ENCODE assay signal across 8 cellular contexts in genomic region chrX:41086627-41086932, GRCh38. TPM values are rescaled to one million over a fixed set of nuclear protein-coding genes. Genes with fewer than 3 reads are reported as not detected.
DNase-seq lines count a peak whose midpoint lies in the region; ATAC-seq and TF ChIP-seq lines count a peak whose summit lies in the region.

No MANE protein-coding gene starts in this region.

- H3K27me3 Mint-ChIP-seq in CD4-positive, alpha-beta T cell = no peaks in the 10 kb centered on the region
- no peaks in the 10 kb centered on the region for H3K27me3 Mint-ChIP-seq in neural crest cell (ENCODE audit: low read depth)

- no peaks in the 10 kb centered on the region for H3K9me3 ChIP-seq in CD4-positive, alpha-beta T cell (ENCODE audit: control insufficient read depth, low read length)
- no peaks in the 10 kb centered on the region for H3K9me3 ChIP-seq in MG63
- no peaks in the 10 kb centered on the region for H3K9me3 ChIP-seq in duodenal mucosa (ENCODE audit: control insufficient read depth in 1 of 2, low read length in 2 of 2)

- H3K9ac ChIP-seq in duodenal mucosa (ENCODE audit: low read depth in 1 of 2, low read length in 2 of 2) = peak overlapping the region; percentile 82 to 90

- no peak for DNase-seq in CD4-positive, alpha-beta T cell
- DNase-seq in MG63 (peak; percentile 64), neural crest cell (ENCODE audit: low read depth, low spot score) (no peak), DMS153 treated with DMSO at 0.1 percent for 48 hours (lab: John Stamatoyannopoulos, UW; ENCODE audit: unreplicated experiment) (no peak), NCI-H1930 (lab: John Stamatoyannopoulos, UW) (no peak), SKM-1 (lab: John Stamatoyannopoulos, UW; ENCODE audit: unreplicated experiment) (no peak)

- CTCF ChIA-PET in CD4-positive, alpha-beta T cell (lab: Charles Lee) = interaction anchor here (3.1 kb wide), 1 partner anchor 27 kb away, joined by 29 read pairs; no protein-coding TSS in a partner anchor

- peak overlapping the region; percentile 100 for H3K27ac Mint-ChIP-seq in CD4-positive, alpha-beta T cell
- peak overlapping the region; percentile 43 for H3K27ac Mint-ChIP-seq in neural crest cell (ENCODE audit: unreplicated experiment)

- H3K4me3 Mint-ChIP-seq in CD4-positive, alpha-beta T cell = peak overlapping the region; percentile 96
- peak overlapping the region; percentile 89 for H3K4me3 Mint-ChIP-seq in neural crest cell

- POLR2A ChIA-PET in CD4-positive, alpha-beta T cell (lab: Charles Lee) = interaction anchor here (0.7 to 3.8 kb wide), 10 partner anchors 10 to 351 kb away, joined by 3 to 48 read pairs (median 16); partner anchors contain the start of gene MED14

- peaks cover 11% of the 10 kb centered on the region for H3K36me3 ChIP-seq in MG63
- H3K36me3 ChIP-seq in duodenal mucosa (ENCODE audit: control insufficient read depth in 1 of 2, insufficient read depth in 2 of 2, low read length in 2 of 2) = no peaks in the 10 kb centered on the region

- intact Hi-C loops in CD4-positive, alpha-beta T cell (cut with DNase I, micrococcal nuclease) = loop anchor here (2.0 to 5.0 kb wide), 4 partner anchors 22 to 349 kb away; partner anchors contain the start of genes DDX3X (in 1 of the 2) and MED14 (in 1 of the 2)

- ATAC-seq in CD4-positive, alpha-beta T cell (ENCODE audit: poor library complexity) = no peak
- ATAC-seq in GM19351 (IDR thresholded peaks at IDR 0.05; ENCODE audit: unreplicated experiment) = no peak

- no peaks in the 10 kb centered on the region for H3K9me3 Mint-ChIP-seq in CD4-positive, alpha-beta T cell
- no peaks in the 10 kb centered on the region for H3K9me3 Mint-ChIP-seq in neural crest cell

- H3K4me1 ChIP-seq in duodenal mucosa (ENCODE audit: control insufficient read depth in 1 of 2, insufficient read depth in 2 of 2, low read length in 2 of 2) = peaks cover 3 to 12% of the 10 kb centered on the region in 2 donors

- no peaks in the 10 kb centered on the region for H3K27me3 ChIP-seq in CD4-positive, alpha-beta T cell (ENCODE audit: control insufficient read depth, insufficient read depth, low read length)
- H3K27me3 ChIP-seq in MG63 = no peaks in the 10 kb centered on the region
- no peaks in the 10 kb centered on the region for H3K27me3 ChIP-seq in duodenal mucosa (ENCODE audit: control insufficient read depth in 1 of 2, insufficient read depth in 2 of 2, low read length in 2 of 2)

- TF ChIP-seq CTCF in CD4-positive, alpha-beta T cell (IDR thresholded peaks at IDR 0.05) = no peak
- TF ChIP-seq CTCF in neural crest cell (conservative IDR thresholded peaks at IDR 0.05) = no peak

- H3K36me3 Mint-ChIP-seq in CD4-positive, alpha-beta T cell (ENCODE audit: low read depth) = peaks cover 44% of the 10 kb centered on the region
- H3K36me3 Mint-ChIP-seq in neural crest cell (ENCODE audit: low read depth) = peaks cover 5% of the 10 kb centered on the region

- peaks cover 45% of the 10 kb centered on the region for H3K4me1 Mint-ChIP-seq in CD4-positive, alpha-beta T cell (ENCODE audit: low read depth)
- H3K4me1 Mint-ChIP-seq in neural crest cell = peaks cover 28% of the 10 kb centered on the region

- peak overlapping the region; percentile 85 for H3K4me3 ChIP-seq in MG63
- peak overlapping the region; percentile 81 to 90 for H3K4me3 ChIP-seq in duodenal mucosa (ENCODE audit: low read depth in 1 of 2, low read length in 2 of 2)

- H3K27ac ChIP-seq in CD4-positive, alpha-beta T cell (ENCODE audit: low read depth, low read length) = peak overlapping the region; percentile 99
- peak overlapping the region; percentile 92 for H3K27ac ChIP-seq in duodenal mucosa (ENCODE audit: low read depth, low read length)

RNA-seq across cellular contexts. Expression of gene USP9X, which starts 1.3 kb away (rescaled TPM):
- total RNA-seq in CD4-positive, alpha-beta T cell = 10 to 100 TPM; 70.4 to 74.8 TPM
- 13.3 and 14.3 TPM in 2 replicates for total RNA-seq in MG63 (2014; rRNA removed; shearing (Covaris generic); ENCODE audit: low replicate concordance)
- total RNA-seq in neural crest cell = 60.0 and 62.2 TPM in 2 replicates
